In the genomic region with DNA sequence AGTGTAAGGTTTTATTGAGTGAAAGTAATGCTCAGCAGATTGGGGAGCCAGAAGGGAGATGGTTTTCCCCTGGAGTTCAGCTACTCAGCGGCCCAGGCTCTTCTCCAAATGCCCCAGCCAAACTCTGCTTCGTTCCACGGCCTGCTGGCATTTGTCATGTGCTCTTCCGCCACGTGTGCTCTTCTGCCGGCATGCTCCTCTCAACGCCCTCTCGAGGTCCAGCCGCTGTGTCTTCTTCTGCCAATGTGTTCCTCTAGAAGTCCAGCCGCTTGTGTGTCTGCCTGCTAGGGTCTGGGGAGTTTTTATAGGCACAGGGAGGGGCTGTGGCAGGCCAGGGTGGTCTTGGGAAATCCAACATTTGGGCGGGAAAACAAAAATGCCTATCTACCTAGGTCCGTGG, we compare ENCODE assay signal across 2 cellular contexts.
A peak's percentile ranks its signal among the peaks of the same experiment; 100 is the strongest.
TF ChIP-seq lines count a peak whose summit lies in the region.

No MANE protein-coding gene starts in this region.

TF ChIP-seq in HepG2, 621 proteins besides CTCF, POLR2A, EP300 and RAD21 (continued from another document):
- TF ChIP-seq, protein P1, sequence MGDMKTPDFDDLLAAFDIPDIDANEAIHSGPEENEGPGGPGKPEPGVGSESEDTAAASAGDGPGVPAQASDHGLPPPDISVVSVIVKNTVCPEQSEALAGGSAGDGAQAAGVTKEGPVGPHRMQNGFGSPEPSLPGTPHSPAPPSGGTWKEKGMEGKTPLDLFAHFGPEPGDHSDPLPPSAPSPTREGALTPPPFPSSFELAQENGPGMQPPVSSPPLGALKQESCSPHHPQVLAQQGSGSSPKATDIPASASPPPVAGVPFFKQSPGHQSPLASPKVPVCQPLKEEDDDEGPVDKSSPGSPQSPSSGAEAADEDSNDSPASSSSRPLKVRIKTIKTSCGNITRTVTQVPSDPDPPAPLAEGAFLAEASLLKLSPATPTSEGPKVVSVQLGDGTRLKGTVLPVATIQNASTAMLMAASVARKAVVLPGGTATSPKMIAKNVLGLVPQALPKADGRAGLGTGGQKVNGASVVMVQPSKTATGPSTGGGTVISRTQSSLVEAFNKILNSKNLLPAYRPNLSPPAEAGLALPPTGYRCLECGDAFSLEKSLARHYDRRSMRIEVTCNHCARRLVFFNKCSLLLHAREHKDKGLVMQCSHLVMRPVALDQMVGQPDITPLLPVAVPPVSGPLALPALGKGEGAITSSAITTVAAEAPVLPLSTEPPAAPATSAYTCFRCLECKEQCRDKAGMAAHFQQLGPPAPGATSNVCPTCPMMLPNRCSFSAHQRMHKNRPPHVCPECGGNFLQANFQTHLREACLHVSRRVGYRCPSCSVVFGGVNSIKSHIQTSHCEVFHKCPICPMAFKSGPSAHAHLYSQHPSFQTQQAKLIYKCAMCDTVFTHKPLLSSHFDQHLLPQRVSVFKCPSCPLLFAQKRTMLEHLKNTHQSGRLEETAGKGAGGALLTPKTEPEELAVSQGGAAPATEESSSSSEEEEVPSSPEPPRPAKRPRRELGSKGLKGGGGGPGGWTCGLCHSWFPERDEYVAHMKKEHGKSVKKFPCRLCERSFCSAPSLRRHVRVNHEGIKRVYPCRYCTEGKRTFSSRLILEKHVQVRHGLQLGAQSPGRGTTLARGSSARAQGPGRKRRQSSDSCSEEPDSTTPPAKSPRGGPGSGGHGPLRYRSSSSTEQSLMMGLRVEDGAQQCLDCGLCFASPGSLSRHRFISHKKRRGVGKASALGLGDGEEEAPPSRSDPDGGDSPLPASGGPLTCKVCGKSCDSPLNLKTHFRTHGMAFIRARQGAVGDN (CRISPR knock-in tag; IDR thresholded peaks at IDR 0.05): 0 out of 2 replicates have a peak, but pooled peaks have one; percentile 27

TF ChIP-seq in SK-N-SH treated with all-trans-retinoic acid at 6 μM for 48 hours, 23 proteins besides CTCF, POLR2A, EP300 and RAD21 (continued from another document):
- TF ChIP-seq ZNF8 (CRISPR knock-in tag; IDR thresholded peaks at IDR 0.05) (no peak), RARB (CRISPR knock-in tag; IDR thresholded peaks at IDR 0.05) (no peak), BACH2 (CRISPR knock-in tag; IDR thresholded peaks at IDR 0.05; ENCODE audit: borderline replicate concordance) (no peak), ZNF70 (CRISPR knock-in tag; IDR thresholded peaks at IDR 0.05) (no peak), TCF4 (CRISPR knock-in tag; IDR thresholded peaks at IDR 0.05; ENCODE audit: borderline replicate concordance) (no peak), ZNF565 (CRISPR knock-in tag; conservative IDR thresholded peaks at IDR 0.05; ENCODE audit: low read depth) (no peak), PPARA (CRISPR knock-in tag; IDR thresholded peaks at IDR 0.05; ENCODE audit: borderline replicate concordance) (no peak), ZFP3 (CRISPR knock-in tag; IDR thresholded peaks at IDR 0.05) (no peak), ARNTL (CRISPR knock-in tag; IDR thresholded peaks at IDR 0.05; ENCODE audit: borderline replicate concordance, low read depth) (no peak), ESRRG (CRISPR knock-in tag; IDR thresholded peaks at IDR 0.05) (no peak), TOX (CRISPR knock-in tag; IDR thresholded peaks at IDR 0.05; ENCODE audit: borderline replicate concordance) (no peak), OSR1 (CRISPR knock-in tag; IDR thresholded peaks at IDR 0.05) (no peak), CSDC2 (CRISPR knock-in tag; IDR thresholded peaks at IDR 0.05) (no peak), ISL1 (CRISPR knock-in tag; IDR thresholded peaks at IDR 0.05) (no peak)
- TF ChIP-seq, protein P2, sequence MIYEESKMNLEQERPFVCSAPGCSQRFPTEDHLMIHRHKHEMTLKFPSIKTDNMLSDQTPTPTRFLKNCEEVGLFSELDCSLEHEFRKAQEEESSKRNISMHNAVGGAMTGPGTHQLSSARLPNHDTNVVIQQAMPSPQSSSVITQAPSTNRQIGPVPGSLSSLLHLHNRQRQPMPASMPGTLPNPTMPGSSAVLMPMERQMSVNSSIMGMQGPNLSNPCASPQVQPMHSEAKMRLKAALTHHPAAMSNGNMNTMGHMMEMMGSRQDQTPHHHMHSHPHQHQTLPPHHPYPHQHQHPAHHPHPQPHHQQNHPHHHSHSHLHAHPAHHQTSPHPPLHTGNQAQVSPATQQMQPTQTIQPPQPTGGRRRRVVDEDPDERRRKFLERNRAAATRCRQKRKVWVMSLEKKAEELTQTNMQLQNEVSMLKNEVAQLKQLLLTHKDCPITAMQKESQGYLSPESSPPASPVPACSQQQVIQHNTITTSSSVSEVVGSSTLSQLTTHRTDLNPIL (CRISPR knock-in tag; IDR thresholded peaks at IDR 0.05; ENCODE audit: low read depth): no peak
- TF ChIP-seq, protein P3, sequence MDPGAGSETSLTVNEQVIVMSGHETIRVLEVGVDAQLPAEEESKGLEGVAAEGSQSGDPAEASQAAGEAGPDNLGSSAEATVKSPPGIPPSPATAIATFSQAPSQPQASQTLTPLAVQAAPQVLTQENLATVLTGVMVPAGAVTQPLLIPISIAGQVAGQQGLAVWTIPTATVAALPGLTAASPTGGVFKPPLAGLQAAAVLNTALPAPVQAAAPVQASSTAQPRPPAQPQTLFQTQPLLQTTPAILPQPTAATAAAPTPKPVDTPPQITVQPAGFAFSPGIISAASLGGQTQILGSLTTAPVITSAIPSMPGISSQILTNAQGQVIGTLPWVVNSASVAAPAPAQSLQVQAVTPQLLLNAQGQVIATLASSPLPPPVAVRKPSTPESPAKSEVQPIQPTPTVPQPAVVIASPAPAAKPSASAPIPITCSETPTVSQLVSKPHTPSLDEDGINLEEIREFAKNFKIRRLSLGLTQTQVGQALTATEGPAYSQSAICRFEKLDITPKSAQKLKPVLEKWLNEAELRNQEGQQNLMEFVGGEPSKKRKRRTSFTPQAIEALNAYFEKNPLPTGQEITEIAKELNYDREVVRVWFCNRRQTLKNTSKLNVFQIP (CRISPR knock-in tag; IDR thresholded peaks at IDR 0.05; ENCODE audit: borderline replicate concordance, low read depth): no peak
- TF ChIP-seq, protein P4, sequence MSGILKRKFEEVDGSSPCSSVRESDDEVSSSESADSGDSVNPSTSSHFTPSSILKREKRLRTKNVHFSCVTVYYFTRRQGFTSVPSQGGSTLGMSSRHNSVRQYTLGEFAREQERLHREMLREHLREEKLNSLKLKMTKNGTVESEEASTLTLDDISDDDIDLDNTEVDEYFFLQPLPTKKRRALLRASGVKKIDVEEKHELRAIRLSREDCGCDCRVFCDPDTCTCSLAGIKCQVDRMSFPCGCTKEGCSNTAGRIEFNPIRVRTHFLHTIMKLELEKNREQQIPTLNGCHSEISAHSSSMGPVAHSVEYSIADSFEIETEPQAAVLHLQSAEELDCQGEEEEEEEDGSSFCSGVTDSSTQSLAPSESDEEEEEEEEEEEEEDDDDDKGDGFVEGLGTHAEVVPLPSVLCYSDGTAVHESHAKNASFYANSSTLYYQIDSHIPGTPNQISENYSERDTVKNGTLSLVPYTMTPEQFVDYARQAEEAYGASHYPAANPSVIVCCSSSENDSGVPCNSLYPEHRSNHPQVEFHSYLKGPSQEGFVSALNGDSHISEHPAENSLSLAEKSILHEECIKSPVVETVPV (CRISPR knock-in tag; IDR thresholded peaks at IDR 0.05): no peak
- TF ChIP-seq, protein P5, sequence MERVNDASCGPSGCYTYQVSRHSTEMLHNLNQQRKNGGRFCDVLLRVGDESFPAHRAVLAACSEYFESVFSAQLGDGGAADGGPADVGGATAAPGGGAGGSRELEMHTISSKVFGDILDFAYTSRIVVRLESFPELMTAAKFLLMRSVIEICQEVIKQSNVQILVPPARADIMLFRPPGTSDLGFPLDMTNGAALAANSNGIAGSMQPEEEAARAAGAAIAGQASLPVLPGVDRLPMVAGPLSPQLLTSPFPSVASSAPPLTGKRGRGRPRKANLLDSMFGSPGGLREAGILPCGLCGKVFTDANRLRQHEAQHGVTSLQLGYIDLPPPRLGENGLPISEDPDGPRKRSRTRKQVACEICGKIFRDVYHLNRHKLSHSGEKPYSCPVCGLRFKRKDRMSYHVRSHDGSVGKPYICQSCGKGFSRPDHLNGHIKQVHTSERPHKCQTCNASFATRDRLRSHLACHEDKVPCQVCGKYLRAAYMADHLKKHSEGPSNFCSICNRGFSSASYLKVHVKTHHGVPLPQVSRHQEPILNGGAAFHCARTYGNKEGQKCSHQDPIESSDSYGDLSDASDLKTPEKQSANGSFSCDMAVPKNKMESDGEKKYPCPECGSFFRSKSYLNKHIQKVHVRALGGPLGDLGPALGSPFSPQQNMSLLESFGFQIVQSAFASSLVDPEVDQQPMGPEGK (CRISPR knock-in tag; IDR thresholded peaks at IDR 0.05; ENCODE audit: borderline replicate concordance): no peak
